In the genomic region with DNA sequence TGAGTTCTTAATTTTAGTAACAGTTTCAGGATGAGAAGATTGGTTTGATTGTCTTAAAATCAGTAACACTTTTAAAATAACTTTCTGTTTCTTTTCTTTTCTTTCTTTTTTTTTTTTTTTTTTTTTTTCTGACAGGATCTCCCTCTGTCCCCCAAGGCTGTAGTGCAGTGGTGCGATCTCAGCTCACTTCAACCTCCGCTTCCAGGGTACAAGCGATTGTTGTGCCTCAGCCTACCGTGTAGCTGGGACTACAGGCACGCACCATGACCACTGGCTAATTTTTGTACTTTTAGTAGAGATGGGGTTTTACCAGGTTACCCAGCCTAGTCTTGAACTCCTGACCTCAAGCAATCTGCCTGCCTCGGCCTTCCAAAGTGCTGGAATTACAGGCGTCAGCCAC, we compare ENCODE assay signal across 24 cellular contexts.
"Had no signal": no experiment of that assay in that cellular context is flagged by ENCODE, and none has a peak within 500 bp of the region (broad histone marks: within the 10 kb centered on the region; RNA-seq: fewer than 3 reads in every experiment).

No MANE protein-coding gene starts in this region.

- H3K4me3 Mint-ChIP-seq: activated CD4-positive, alpha-beta T cell treated with anti-CD3 and anti-CD28 coated beads, Interleukin-2, amount 10 ng/mL, durations not matched to agents 24 days and 14 days; activated CD8-positive, alpha-beta T cell treated with anti-CD3 and anti-CD28 coated beads for 36 hours; activated naive CD8-positive, alpha-beta T cell treated with anti-CD3 and anti-CD28 coated beads for 36 hours; activated T-cell treated with anti-CD3 and anti-CD28 coated beads, Interleukin-2, amount 50 U/mL, for 4 hours; activated T-helper 1 cell treated with anti-CD3 and anti-CD28 coated beads, Interleukin-12 subunit alpha, Interleukin-12 subunit beta, Interleukin-2, Interleukin-4 antibody, amounts not matched to agents 30 ng/mL and 10 ng/mL and 1 ng/mL, durations not matched to agents 14 hours and 24 hours and 36 hours had no signal

- H3K27me3 ChIP-seq: brain microvascular endothelial cell, MG63 had no signal

- H3K36me3 Mint-ChIP-seq: activated naive CD8-positive, alpha-beta T cell treated with anti-CD3 and anti-CD28 coated beads for 36 hours had no signal

- H2AFZ ChIP-seq: PC-9 had no signal

- H3K36me3 ChIP-seq: brain microvascular endothelial cell, MG63 had no signal

- H3K4me3 ChIP-seq: MG63, PC-9 had no signal

- ATAC-seq: activated CD8-positive, alpha-beta T cell treated with anti-CD3 and anti-CD28 coated beads for 36 hours; activated T-cell treated with anti-CD3 and anti-CD28 coated beads, Interleukin-2, amount 50 U/mL, for 4 hours; Right ventricle myocardium inferior had no signal

- H3K9me3 Mint-ChIP-seq: activated CD4-positive, alpha-beta T cell treated with anti-CD3 and anti-CD28 coated beads, Interleukin-2, amount 10 ng/mL, durations not matched to agents 24 days and 14 days; activated CD8-positive, alpha-beta T cell treated with anti-CD3 and anti-CD28 coated beads for 36 hours; activated naive CD8-positive, alpha-beta T cell treated with anti-CD3 and anti-CD28 coated beads for 36 hours; activated T-cell treated with anti-CD3 and anti-CD28 coated beads, Interleukin-2, amount 50 U/mL, for 4 hours; activated T-helper 1 cell treated with anti-CD3 and anti-CD28 coated beads, Interleukin-12 subunit alpha, Interleukin-12 subunit beta, Interleukin-2, Interleukin-4 antibody, amounts not matched to agents 30 ng/mL and 10 ng/mL and 1 ng/mL, durations not matched to agents 14 hours and 24 hours and 36 hours had no signal

- H3K27me3 Mint-ChIP-seq: activated naive CD8-positive, alpha-beta T cell treated with anti-CD3 and anti-CD28 coated beads for 36 hours had no signal

- H3K27ac Mint-ChIP-seq: activated CD4-positive, alpha-beta T cell treated with anti-CD3 and anti-CD28 coated beads, Interleukin-2, amount 10 ng/mL, durations not matched to agents 24 days and 14 days; activated CD8-positive, alpha-beta T cell treated with anti-CD3 and anti-CD28 coated beads for 36 hours; activated naive CD8-positive, alpha-beta T cell treated with anti-CD3 and anti-CD28 coated beads for 36 hours; activated T-helper 1 cell treated with anti-CD3 and anti-CD28 coated beads, Interleukin-12 subunit alpha, Interleukin-12 subunit beta, Interleukin-2, Interleukin-4 antibody, amounts not matched to agents 30 ng/mL and 10 ng/mL and 1 ng/mL, durations not matched to agents 14 hours and 24 hours and 36 hours had no signal

- DNase-seq: activated CD4-positive, alpha-beta T cell treated with anti-CD3 and anti-CD28 coated beads, Interleukin-2, amount 10 ng/mL, durations not matched to agents 24 days and 14 days; activated CD4-positive, alpha-beta T cell treated with anti-CD3 and anti-CD28 coated beads, Interleukin-2, amount 50 U/mL, for 4 hours; activated CD8-positive, alpha-beta T cell treated with anti-CD3 and anti-CD28 coated beads for 36 hours; activated naive CD4-positive, alpha-beta T cell; activated naive CD4-positive, alpha-beta T cell treated with anti-CD3 and anti-CD28 coated beads, Interleukin-2, amount 50 U/mL, for 16 hours; activated naive CD8-positive, alpha-beta T cell treated with anti-CD3 and anti-CD28 coated beads for 36 hours; activated T-cell treated with anti-CD3 and anti-CD28 coated beads for 4 hours; activated T-cell treated with anti-CD3 and anti-CD28 coated beads, Interleukin-2, amount 50 U/mL, for 4 hours; amniotic stem cell; aorta; brain microvascular endothelial cell; central memory CD4-positive, alpha-beta T cell; MG63; NCI-H1048; NCI-H1436 treated with DMSO at 0.1 percent for 48 hours; NCI-H1694 treated with DMSO at 0.1 percent for 48 hours; NCI-H2029; NCI-H345; NCI-H524 treated with DMSO at 0.1 percent for 48 hours; PC-9; SIG-M5 had no signal

- H3K27ac ChIP-seq: brain microvascular endothelial cell, PC-9, RWPE1 had no signal
